ENCODE assay signal across 1 cellular context in the genomic region with DNA sequence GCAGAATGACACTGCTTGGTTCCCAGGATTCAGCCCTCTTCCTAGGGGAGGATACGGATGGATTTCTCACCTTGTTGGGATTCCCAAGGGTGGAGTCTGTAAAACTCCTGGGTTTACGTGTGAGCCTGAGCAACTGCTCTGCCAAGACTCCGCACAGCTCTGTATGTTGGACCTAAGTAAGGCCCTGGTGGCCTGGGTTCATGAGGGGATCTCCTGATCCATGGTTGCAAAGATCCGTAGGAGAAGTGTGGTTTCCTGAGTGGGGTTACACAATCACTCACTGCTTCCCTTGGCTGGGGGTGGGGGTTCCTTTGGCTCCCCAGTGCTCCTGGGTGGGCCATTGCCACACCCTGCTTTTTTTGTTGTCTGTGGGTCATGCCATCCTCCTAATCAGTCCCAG.
TF ChIP-seq lines count a peak whose summit lies in the region.

No MANE protein-coding gene starts in this region.

TF ChIP-seq in HepG2, 621 proteins besides CTCF, POLR2A, EP300 and RAD21 (continued from another document):
- peak; percentile 27; the same call in 1 of the 2 replicates for TF ChIP-seq CEBPB (IDR thresholded peaks at IDR 0.05; ENCODE audit: borderline replicate concordance, low read depth, low read length)
TF ChIP-seq in HepG2: peak in this region for 1.
